20 cellular contexts compared by ENCODE assay signal in genomic region chr2:15543058-15543457, GRCh38. TPM values are rescaled to one million over a fixed set of nuclear protein-coding genes. Genes with fewer than 3 reads are reported as not detected.
DNase-seq lines count a peak whose midpoint lies in the region; FAIRE-seq and TF ChIP-seq lines count a peak whose summit lies in the region.
"Had no signal": no experiment of that assay in that cellular context is flagged by ENCODE, and none has a peak within 500 bp of the region (broad histone marks: within the 10 kb centered on the region; RNA-seq: fewer than 3 reads in every experiment).

No MANE protein-coding gene starts in this region.

- DNase-seq in left ventricle myocardium inferior (no peak), cardiac septum (ENCODE audit: low spot score) (no peak), astrocyte (ENCODE audit: low read depth) (no peak), glutamatergic neuron (no peak), progenitor cell of endocrine pancreas (ENCODE audit: low spot score, unreplicated experiment) (no peak), suprapubic skin (ENCODE audit: low spot score in 2 of 2) (no peak), HTR-8/SVneo (ENCODE audit: insufficient read length, low spot score) (no peak)
- DNase-seq: Caco-2; CD4-positive, CD25-positive, alpha-beta regulatory T cell; CD8-positive, alpha-beta T cell; DMS153; DND-41; GOT3; HFFc6 had no signal

- no peak overlapping the region for H3K9ac ChIP-seq in astrocyte (ENCODE audit: low read length)
- H3K9ac ChIP-seq: BLaER1 had no signal

- no peak for TF ChIP-seq EP300 in suprapubic skin (IDR thresholded peaks at IDR 0.05)

- no peak overlapping the region for H3K4me3 ChIP-seq in left ventricle myocardium inferior
- H3K4me3 ChIP-seq in astrocyte (ENCODE audit: insufficient read depth, low read depth, low read length), result no peak overlapping the region
- no peak overlapping the region for H3K4me3 ChIP-seq in suprapubic skin
- H3K4me3 ChIP-seq: BLaER1, HAP-1 had no signal

- intact Hi-C loops in left ventricle myocardium inferior (cut with micrococcal nuclease) (no loop called here), cardiac septum (cut with DNase I) (no loop called here)

- H3K27me3 ChIP-seq in left ventricle myocardium inferior (ENCODE audit: low read depth) (no peaks in the 10 kb centered on the region), astrocyte (ENCODE audit: insufficient read depth, low read length) (no peaks in the 10 kb centered on the region), suprapubic skin (no peaks in the 10 kb centered on the region)
- H3K27me3 ChIP-seq: BLaER1 had no signal

- H3K27ac Mint-ChIP-seq in astrocyte (ENCODE audit: unreplicated experiment) (peak overlapping the region; percentile 20), glutamatergic neuron (ENCODE audit: unreplicated experiment) (peak overlapping the region; percentile 90), progenitor cell of endocrine pancreas (peak overlapping the region; percentile 70)
- H3K27ac Mint-ChIP-seq: B cell; CD4-positive, CD25-positive, alpha-beta regulatory T cell; CD8-positive, alpha-beta T cell; HFFc6 had no signal

- FAIRE-seq in astrocyte (lab: Jason Lieb, UNC), result no peak
- FAIRE-seq in HTR-8/SVneo (lab: Jason Lieb, UNC), result no peak
- FAIRE-seq: G401.6, H54 had no signal

- no peak overlapping the region for H2AFZ ChIP-seq in astrocyte (ENCODE audit: low read depth, low read length)

- peak overlapping the region; percentile 53 for H3K27ac ChIP-seq in left ventricle myocardium inferior (replicated peaks)
- no peak overlapping the region for H3K27ac ChIP-seq in astrocyte (ENCODE audit: low read depth, low read length)
- no peak overlapping the region for H3K27ac ChIP-seq in suprapubic skin
- H3K27ac ChIP-seq: BLaER1, C4-2B had no signal

- WGBS in suprapubic skin, result 94% methylated on average over 3 of the region's 3 CpGs

- no peaks in the 10 kb centered on the region for H3K9me3 Mint-ChIP-seq in astrocyte (ENCODE audit: unreplicated experiment)
- H3K9me3 Mint-ChIP-seq in glutamatergic neuron (ENCODE audit: unreplicated experiment), result peaks cover 6% of the 10 kb centered on the region
- H3K9me3 Mint-ChIP-seq in progenitor cell of endocrine pancreas (ENCODE audit: low read depth), result peaks cover 6% of the 10 kb centered on the region
- H3K9me3 Mint-ChIP-seq: CD8-positive, alpha-beta T cell; HFFc6 had no signal

- no peaks in the 10 kb centered on the region for H3K27me3 Mint-ChIP-seq in astrocyte (ENCODE audit: low read depth, unreplicated experiment)
- H3K27me3 Mint-ChIP-seq in glutamatergic neuron (ENCODE audit: unreplicated experiment), result peaks cover 2% of the 10 kb centered on the region
- no peaks in the 10 kb centered on the region for H3K27me3 Mint-ChIP-seq in progenitor cell of endocrine pancreas
- H3K27me3 Mint-ChIP-seq: B cell; CD4-positive, CD25-positive, alpha-beta regulatory T cell had no signal

- H3K9me3 ChIP-seq in left ventricle myocardium inferior (replicated peaks), result no peaks in the 10 kb centered on the region
- no peaks in the 10 kb centered on the region for H3K9me3 ChIP-seq in astrocyte (ENCODE audit: insufficient read depth, low read depth, low read length)
- no peaks in the 10 kb centered on the region for H3K9me3 ChIP-seq in suprapubic skin
- H3K9me3 ChIP-seq: BLaER1, Caco-2, HAP-1 had no signal

- H3K36me3 ChIP-seq in left ventricle myocardium inferior, result peaks cover 3% of the 10 kb centered on the region
- H3K36me3 ChIP-seq in astrocyte (ENCODE audit: insufficient read depth, low read length), result peaks cover 1% of the 10 kb centered on the region
- peaks cover 4% of the 10 kb centered on the region for H3K36me3 ChIP-seq in suprapubic skin
- H3K36me3 ChIP-seq: HAP-1 had no signal

- peaks cover 3% of the 10 kb centered on the region for H3K79me2 ChIP-seq in astrocyte (ENCODE audit: insufficient read depth, low read length)

- no peak for TF ChIP-seq CTCF in left ventricle myocardium inferior (IDR thresholded peaks at IDR 0.05; ENCODE audit: borderline replicate concordance)
- TF ChIP-seq CTCF in astrocyte (IDR thresholded peaks at IDR 0.05; ENCODE audit: insufficient read depth, low read depth, low read length), result no peak
- no peak for TF ChIP-seq CTCF in glutamatergic neuron (IDR thresholded peaks at IDR 0.05; ENCODE audit: partially characterized antibody, unreplicated experiment)
- TF ChIP-seq CTCF in progenitor cell of endocrine pancreas (IDR thresholded peaks at IDR 0.05; ENCODE audit: unreplicated experiment), result no peak
- TF ChIP-seq CTCF in suprapubic skin (IDR thresholded peaks at IDR 0.05), result no peak

- peaks cover 7% of the 10 kb centered on the region for H3K4me1 Mint-ChIP-seq in astrocyte (ENCODE audit: low read depth, unreplicated experiment)
- H3K4me1 Mint-ChIP-seq in glutamatergic neuron (ENCODE audit: low read depth, unreplicated experiment), result peaks cover 5% of the 10 kb centered on the region
- H3K4me1 Mint-ChIP-seq in progenitor cell of endocrine pancreas (ENCODE audit: low read depth), result peaks cover 4% of the 10 kb centered on the region

- H3K4me2 ChIP-seq in astrocyte (ENCODE audit: low read length), result no peak overlapping the region
- H3K4me2 ChIP-seq: BLaER1 had no signal

- TF ChIP-seq POLR2A in suprapubic skin (IDR thresholded peaks at IDR 0.05), result no peak

- H3K36me3 Mint-ChIP-seq in astrocyte (ENCODE audit: low read depth, unreplicated experiment), result peaks cover 28% of the 10 kb centered on the region
- peaks cover 7% of the 10 kb centered on the region for H3K36me3 Mint-ChIP-seq in glutamatergic neuron (ENCODE audit: unreplicated experiment)
- peaks cover 20% of the 10 kb centered on the region for H3K36me3 Mint-ChIP-seq in progenitor cell of endocrine pancreas (ENCODE audit: insufficient read depth)

- H3K4me1 ChIP-seq in left ventricle myocardium inferior (peaks cover 14% of the 10 kb centered on the region), astrocyte (ENCODE audit: insufficient read depth, low read length) (no peaks in the 10 kb centered on the region), suprapubic skin (peaks cover 6% of the 10 kb centered on the region)
- H3K4me1 ChIP-seq: Caco-2, HAP-1 had no signal

- H3K4me3 Mint-ChIP-seq in astrocyte (ENCODE audit: unreplicated experiment) (no peak overlapping the region), glutamatergic neuron (ENCODE audit: unreplicated experiment) (no peak overlapping the region), progenitor cell of endocrine pancreas (ENCODE audit: low read depth) (no peak overlapping the region)
- H3K4me3 Mint-ChIP-seq: B cell; CD4-positive, CD25-positive, alpha-beta regulatory T cell; CD8-positive, alpha-beta T cell; HFFc6 had no signal

- H4K20me1 ChIP-seq in astrocyte (ENCODE audit: insufficient read depth, low read length), result no peaks in the 10 kb centered on the region
- H4K20me1 ChIP-seq: BLaER1 had no signal

RNA-seq across cellular contexts. Expression of gene NBAS, which starts 18.1 kb away (rescaled TPM):
- 50.6 TPM for total RNA-seq in left ventricle myocardium inferior
- total RNA-seq in cardiac septum, result 38.9 TPM
- total RNA-seq in astrocyte, result 57.6 and 61.5 TPM in 2 replicates
- total RNA-seq in glutamatergic neuron (ENCODE audit: unreplicated experiment), result 46.1 TPM
- 63.0 and 68.0 TPM in 2 replicates for total RNA-seq in progenitor cell of endocrine pancreas
- 10 to 100 TPM; 44.4 to 48.4 (median 45.6) TPM for total RNA-seq in suprapubic skin

RNA-seq across cellular contexts. Expression of gene DDX1, which starts 48.6 kb away (rescaled TPM):
- total RNA-seq in left ventricle myocardium inferior (156 TPM), cardiac septum (112 TPM), astrocyte (140 and 146 TPM in 2 replicates), glutamatergic neuron (ENCODE audit: unreplicated experiment) (255 TPM), progenitor cell of endocrine pancreas (114 and 115 TPM in 2 replicates), suprapubic skin (10 to 100 TPM; 40.9 to 62.1 (median 51.8) TPM)

Comparison
In these comparisons a context has a peak if more than half of its experiments do, and no peak if none do; other contexts are left out.
1. H3K27ac Mint-ChIP-seq: peak in every context shown above with its lines; median percentile 90 in glutamatergic neuron; 70 in progenitor cell of endocrine pancreas; 20 in astrocyte.